ENCODE assay signal across 8 cellular contexts in the genomic region with DNA sequence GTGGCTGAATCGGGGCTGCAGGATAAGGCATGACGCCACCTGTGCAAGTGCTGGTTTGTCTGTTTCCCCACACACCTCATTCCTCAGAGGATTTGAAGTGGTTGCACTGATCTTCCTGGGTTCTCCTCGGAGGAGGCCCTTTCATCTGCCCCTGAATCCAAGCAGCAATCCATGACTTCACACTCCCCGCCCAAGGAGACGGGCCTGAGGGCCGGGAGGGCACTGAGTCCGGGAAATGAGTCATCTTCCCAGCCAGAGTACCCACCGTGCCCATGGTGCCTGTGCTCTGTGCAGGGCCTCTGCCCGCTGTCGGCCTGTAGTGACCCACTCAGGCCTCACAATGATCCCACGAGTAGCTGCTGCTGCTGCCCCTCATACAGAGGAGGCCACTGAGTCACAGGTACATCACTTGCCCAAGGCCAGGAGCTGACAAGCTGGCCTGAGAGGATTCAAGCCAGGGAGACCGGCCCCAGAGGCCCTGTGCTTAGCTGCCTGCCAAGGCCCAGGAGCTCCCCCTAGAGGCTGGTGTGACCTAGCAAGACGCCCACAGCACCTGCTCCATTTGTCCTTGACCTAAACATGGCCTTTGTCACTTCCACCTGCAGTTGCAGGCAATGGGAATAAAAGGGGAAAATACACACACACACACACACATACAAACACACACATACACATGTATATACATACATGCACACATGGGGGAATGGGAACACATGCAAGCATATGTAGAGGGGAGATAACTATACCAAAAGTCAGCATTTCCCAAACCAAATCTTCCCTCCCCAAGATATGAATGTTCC.
DNase-seq lines count a peak whose midpoint lies in the region; ATAC-seq, FAIRE-seq and TF ChIP-seq lines count a peak whose summit lies in the region.

No MANE protein-coding gene starts in this region.

- H3K4me1 ChIP-seq in sigmoid colon, result no peaks in the 10 kb centered on the region

- peaks cover 0 to 19% (median 8%) of the 10 kb centered on the region in 4 donors for H3K9me3 ChIP-seq in sigmoid colon

- DNase-seq in DMS53 (lab: John Stamatoyannopoulos, UW) (peak; percentile 60), DMS53 treated with DMSO at 0.1 percent for 48 hours (lab: John Stamatoyannopoulos, UW; ENCODE audit: unreplicated experiment) (no peak), HTR-8/SVneo (ENCODE audit: insufficient read length, low spot score) (peak; percentile 80), fibroblast of villous mesenchyme (ENCODE audit: low read depth) (peak; percentile 57), sigmoid colon (peak; percentile 59), GM12892 (ENCODE audit: insufficient read length) (no peak), omental fat pad (ENCODE audit: low spot score) (no peak)

- H3K4me3 ChIP-seq in WI38 (ENCODE audit: low read depth, low read length), result no peak overlapping the region
- no peak overlapping the region for H3K4me3 ChIP-seq in fibroblast of villous mesenchyme (ENCODE audit: low read depth, low read length)
- H3K4me3 ChIP-seq in sigmoid colon, result no peak overlapping the region

- H3K27ac ChIP-seq in sigmoid colon, result no peak overlapping the region

- FAIRE-seq in HTR-8/SVneo (lab: Jason Lieb, UNC) (peak; percentile 89), GM12892 (lab: Jason Lieb, UNC) (no peak)

- H3K27me3 ChIP-seq in sigmoid colon, result no peaks in the 10 kb centered on the region

- no peak for TF ChIP-seq EP300 in sigmoid colon (IDR thresholded peaks at IDR 0.05)

- 54 to 71% methylated on average over 13 of the region's 13 CpGs for WGBS in sigmoid colon, 2 donors

- intact Hi-C loops in sigmoid colon (cut with DNase I), result no loop called here

- no peak for ATAC-seq in omental fat pad (ENCODE audit: low FRiP score)

- TF ChIP-seq CTCF in WI38 (IDR thresholded peaks at IDR 0.05; ENCODE audit: low read depth, low read length) (peak; percentile 68), fibroblast of villous mesenchyme (IDR thresholded peaks at IDR 0.05; ENCODE audit: insufficient read depth, low read depth, low read length) (peak; percentile 78), sigmoid colon (IDR thresholded peaks at IDR 0.05) (peak in 1 of 4 experiments; percentile 25), omental fat pad (IDR thresholded peaks at IDR 0.05) (peak in 1 of 3 donors; percentile 14)

- H3K36me3 ChIP-seq in sigmoid colon, result no peaks in the 10 kb centered on the region

- no peak for TF ChIP-seq POLR2A in sigmoid colon (IDR thresholded peaks at IDR 0.05)
- TF ChIP-seq POLR2A in GM12892 (IDR thresholded peaks at IDR 0.05; ENCODE audit: low read depth, low read length), result no peak

Comparison
In these comparisons a context has a peak if more than half of its experiments do, and no peak if none do; other contexts are left out.
1. DNase-seq: peak in DMS53 (single experiment), HTR-8/SVneo (single experiment), fibroblast of villous mesenchyme (single experiment) and sigmoid colon (single experiment); none in DMS53 treated with DMSO at 0.1 percent for 48 hours (single experiment), GM12892 (single experiment) and omental fat pad (single experiment).